In genomic region chrX:149540133-149540620, GRCh38 we compare ENCODE assay signal across 1 cellular context.
TF ChIP-seq lines count a peak whose summit lies in the region.

No MANE protein-coding gene starts in this region.

TF ChIP-seq in IMR-90, 13 proteins besides CTCF, POLR2A, EP300 and RAD21:
- TF ChIP-seq, protein P1, sequence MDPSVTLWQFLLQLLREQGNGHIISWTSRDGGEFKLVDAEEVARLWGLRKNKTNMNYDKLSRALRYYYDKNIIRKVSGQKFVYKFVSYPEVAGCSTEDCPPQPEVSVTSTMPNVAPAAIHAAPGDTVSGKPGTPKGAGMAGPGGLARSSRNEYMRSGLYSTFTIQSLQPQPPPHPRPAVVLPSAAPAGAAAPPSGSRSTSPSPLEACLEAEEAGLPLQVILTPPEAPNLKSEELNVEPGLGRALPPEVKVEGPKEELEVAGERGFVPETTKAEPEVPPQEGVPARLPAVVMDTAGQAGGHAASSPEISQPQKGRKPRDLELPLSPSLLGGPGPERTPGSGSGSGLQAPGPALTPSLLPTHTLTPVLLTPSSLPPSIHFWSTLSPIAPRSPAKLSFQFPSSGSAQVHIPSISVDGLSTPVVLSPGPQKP (IDR thresholded peaks at IDR 0.05; ENCODE audit: borderline replicate concordance, low read depth, low read length): no peak
- TF ChIP-seq CHD1 (IDR thresholded peaks at IDR 0.05; ENCODE audit: low read depth, low read length) (no peak), BHLHE40 (IDR thresholded peaks at IDR 0.05; ENCODE audit: low read depth, low read length) (no peak), RCOR1 (IDR thresholded peaks at IDR 0.05; ENCODE audit: insufficient replicate concordance, low read length) (no peak), NFE2L2 (IDR thresholded peaks at IDR 0.05; ENCODE audit: low read depth, low read length) (no peak), MAFK (IDR thresholded peaks at IDR 0.05; ENCODE audit: low read depth, low read length) (no peak), FOS (IDR thresholded peaks at IDR 0.05; ENCODE audit: low read depth, low read length) (no peak), MAZ (IDR thresholded peaks at IDR 0.05; ENCODE audit: borderline replicate concordance, low read depth, low read length) (no peak), USF2 (IDR thresholded peaks at IDR 0.05; ENCODE audit: low read depth, low read length) (no peak), SMC3 (IDR thresholded peaks at IDR 0.05; ENCODE audit: low read depth, low read length) (no peak), RFX5 (IDR thresholded peaks at IDR 0.05; ENCODE audit: low read depth, low read length) (no peak), MXI1 (IDR thresholded peaks at IDR 0.05; ENCODE audit: borderline replicate concordance, low read depth, low read length) (no peak), CEBPB (IDR thresholded peaks at IDR 0.05; ENCODE audit: low read depth, low read length) (no peak)
